In the genomic region with DNA sequence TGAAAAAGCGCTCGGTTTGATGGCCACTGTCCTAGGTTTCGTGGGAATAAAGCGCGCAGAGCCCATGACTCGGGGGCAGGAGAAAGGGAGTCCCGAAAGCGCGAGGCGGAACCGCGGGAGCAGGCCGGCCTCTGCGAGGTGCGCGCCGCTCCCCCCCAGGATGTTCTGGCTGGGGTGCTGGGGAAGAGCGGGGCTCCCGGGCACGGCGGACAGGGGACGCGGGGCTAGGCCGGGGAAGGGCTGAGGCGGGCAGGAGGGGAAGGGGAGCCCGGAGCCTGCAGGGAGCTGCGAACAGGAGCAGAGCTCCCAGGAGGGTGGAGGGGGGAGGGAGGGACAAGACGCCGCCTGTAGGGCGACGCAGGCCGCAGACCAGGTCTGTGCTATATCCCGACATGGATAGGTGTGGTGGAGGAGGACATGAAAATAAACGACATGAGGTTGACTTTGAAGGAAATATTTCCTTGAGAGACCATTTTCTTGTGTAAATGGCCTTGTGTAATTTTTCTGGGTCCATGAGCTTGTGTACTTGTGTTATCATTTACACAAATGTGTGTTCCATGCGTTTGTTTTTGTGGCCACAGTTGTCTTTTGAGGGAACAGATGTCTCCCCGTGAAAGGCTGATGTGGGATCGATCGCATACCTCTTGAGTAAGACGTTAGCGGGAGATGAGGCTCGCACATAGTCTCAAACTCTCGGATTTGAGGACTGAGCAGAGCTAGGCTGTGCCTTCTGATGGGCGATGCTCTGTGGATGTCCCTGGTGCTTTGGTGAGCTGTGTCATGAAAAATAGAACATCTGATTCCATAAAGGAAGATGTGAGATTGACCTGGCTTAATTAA, we compare ENCODE assay signal across 1 cellular context.
A peak's percentile ranks its signal among the peaks of the same experiment; 100 is the strongest.
TF ChIP-seq lines count a peak whose summit lies in the region.

No MANE protein-coding gene starts in this region.

TF ChIP-seq in HepG2, 621 proteins besides CTCF, POLR2A, EP300 and RAD21 (continued from another document and continues in another):
- TF ChIP-seq, protein P1, sequence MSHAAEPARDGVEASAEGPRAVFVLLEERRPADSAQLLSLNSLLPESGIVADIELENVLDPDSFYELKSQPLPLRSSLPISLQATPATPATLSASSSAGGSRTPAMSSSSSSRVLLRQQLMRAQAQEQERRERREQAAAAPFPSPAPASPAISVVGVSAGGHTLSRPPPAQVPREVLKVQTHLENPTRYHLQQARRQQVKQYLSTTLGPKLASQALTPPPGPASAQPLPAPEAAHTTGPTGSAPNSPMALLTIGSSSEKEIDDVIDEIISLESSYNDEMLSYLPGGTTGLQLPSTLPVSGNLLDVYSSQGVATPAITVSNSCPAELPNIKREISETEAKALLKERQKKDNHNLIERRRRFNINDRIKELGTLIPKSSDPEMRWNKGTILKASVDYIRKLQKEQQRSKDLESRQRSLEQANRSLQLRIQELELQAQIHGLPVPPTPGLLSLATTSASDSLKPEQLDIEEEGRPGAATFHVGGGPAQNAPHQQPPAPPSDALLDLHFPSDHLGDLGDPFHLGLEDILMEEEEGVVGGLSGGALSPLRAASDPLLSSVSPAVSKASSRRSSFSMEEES (CRISPR knock-in tag; IDR thresholded peaks at IDR 0.05): no peak
- TF ChIP-seq PHF8 (CRISPR knock-in tag; IDR thresholded peaks at IDR 0.05) (peak; percentile 51), ATF1 (CRISPR knock-in tag; IDR thresholded peaks at IDR 0.05) (no peak), TARDBP (CRISPR knock-in tag; IDR thresholded peaks at IDR 0.05) (no peak), TBP (CRISPR knock-in tag; IDR thresholded peaks at IDR 0.05) (no peak), NR2F1 (CRISPR knock-in tag; IDR thresholded peaks at IDR 0.05) (no peak), REL (CRISPR knock-in tag; conservative IDR thresholded peaks at IDR 0.05) (0 out of 2 replicates have a peak, but pooled peaks have one; percentile 34), ARHGAP35 (CRISPR knock-in tag; IDR thresholded peaks at IDR 0.05; ENCODE audit: borderline replicate concordance) (peak; percentile 1; the same call in 1 of the 2 replicates), SIN3A (IDR thresholded peaks at IDR 0.05; ENCODE audit: borderline replicate concordance, low read depth, low read length) (peak; percentile 40; the same call in 1 of the 2 replicates), MED13 (CRISPR knock-in tag; IDR thresholded peaks at IDR 0.05) (no peak), MED1 (CRISPR knock-in tag; IDR thresholded peaks at IDR 0.05) (peak; percentile 29; the same call in 1 of the 2 replicates), ZFX (CRISPR knock-in tag; IDR thresholded peaks at IDR 0.05; ENCODE audit: low read depth) (peak; percentile 78), THAP11 (CRISPR knock-in tag; IDR thresholded peaks at IDR 0.05) (no peak), KDM2A (CRISPR knock-in tag; IDR thresholded peaks at IDR 0.05; ENCODE audit: borderline replicate concordance, low read depth) (peak; percentile 36; the same call in 1 of the 2 replicates), HDAC1 (CRISPR knock-in tag; IDR thresholded peaks at IDR 0.05) (peak; percentile 57; the same call in 1 of the 2 replicates), JDP2 (CRISPR knock-in tag; IDR thresholded peaks at IDR 0.05; ENCODE audit: borderline replicate concordance) (no peak), HOXA9 (CRISPR knock-in tag; IDR thresholded peaks at IDR 0.05; ENCODE audit: borderline replicate concordance) (0 out of 2 replicates have a peak, but pooled peaks have one; percentile 11), HOXA5 (CRISPR knock-in tag; IDR thresholded peaks at IDR 0.05) (peak; percentile 68; the same call in 1 of the 2 replicates), ZSCAN20 (CRISPR knock-in tag; IDR thresholded peaks at IDR 0.05; ENCODE audit: borderline replicate concordance) (0 out of 2 replicates have a peak, but pooled peaks have one; percentile 2), ZNF816 (CRISPR knock-in tag; IDR thresholded peaks at IDR 0.05; ENCODE audit: borderline replicate concordance) (0 out of 2 replicates have a peak, but pooled peaks have one; percentile 21), ZKSCAN5 (CRISPR knock-in tag; IDR thresholded peaks at IDR 0.05) (no peak), YY1 (IDR thresholded peaks at IDR 0.05; ENCODE audit: insufficient read depth, insufficient replicate concordance, low read depth, low read length) (peak; percentile 21), ZNF780A (CRISPR knock-in tag; IDR thresholded peaks at IDR 0.05) (0 out of 2 replicates have a peak, but pooled peaks have one; percentile 34), XRCC5 (optimal IDR thresholded peaks at IDR 0.05; ENCODE audit: low read length) (peak; percentile 12), YEATS4 (CRISPR knock-in tag; IDR thresholded peaks at IDR 0.05; ENCODE audit: borderline replicate concordance) (0 out of 2 replicates have a peak, but pooled peaks have one; percentile 11), TGIF2 (CRISPR knock-in tag; IDR thresholded peaks at IDR 0.05) (0 out of 2 replicates have a peak, but pooled peaks have one; percentile 25), ZNF678 (CRISPR knock-in tag; IDR thresholded peaks at IDR 0.05) (no peak), ZNF562 (CRISPR knock-in tag; IDR thresholded peaks at IDR 0.05; ENCODE audit: borderline replicate concordance) (no peak), STAG1 (CRISPR knock-in tag; IDR thresholded peaks at IDR 0.05) (no peak), NCOA1 (CRISPR knock-in tag; IDR thresholded peaks at IDR 0.05) (peak; percentile 4; the same call in 1 of the 2 replicates)
- TF ChIP-seq, protein P2, sequence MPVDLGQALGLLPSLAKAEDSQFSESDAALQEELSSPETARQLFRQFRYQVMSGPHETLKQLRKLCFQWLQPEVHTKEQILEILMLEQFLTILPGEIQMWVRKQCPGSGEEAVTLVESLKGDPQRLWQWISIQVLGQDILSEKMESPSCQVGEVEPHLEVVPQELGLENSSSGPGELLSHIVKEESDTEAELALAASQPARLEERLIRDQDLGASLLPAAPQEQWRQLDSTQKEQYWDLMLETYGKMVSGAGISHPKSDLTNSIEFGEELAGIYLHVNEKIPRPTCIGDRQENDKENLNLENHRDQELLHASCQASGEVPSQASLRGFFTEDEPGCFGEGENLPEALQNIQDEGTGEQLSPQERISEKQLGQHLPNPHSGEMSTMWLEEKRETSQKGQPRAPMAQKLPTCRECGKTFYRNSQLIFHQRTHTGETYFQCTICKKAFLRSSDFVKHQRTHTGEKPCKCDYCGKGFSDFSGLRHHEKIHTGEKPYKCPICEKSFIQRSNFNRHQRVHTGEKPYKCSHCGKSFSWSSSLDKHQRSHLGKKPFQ (CRISPR knock-in tag; IDR thresholded peaks at IDR 0.05; ENCODE audit: insufficient replicate concordance): peak; percentile 38
- TF ChIP-seq, protein P3, sequence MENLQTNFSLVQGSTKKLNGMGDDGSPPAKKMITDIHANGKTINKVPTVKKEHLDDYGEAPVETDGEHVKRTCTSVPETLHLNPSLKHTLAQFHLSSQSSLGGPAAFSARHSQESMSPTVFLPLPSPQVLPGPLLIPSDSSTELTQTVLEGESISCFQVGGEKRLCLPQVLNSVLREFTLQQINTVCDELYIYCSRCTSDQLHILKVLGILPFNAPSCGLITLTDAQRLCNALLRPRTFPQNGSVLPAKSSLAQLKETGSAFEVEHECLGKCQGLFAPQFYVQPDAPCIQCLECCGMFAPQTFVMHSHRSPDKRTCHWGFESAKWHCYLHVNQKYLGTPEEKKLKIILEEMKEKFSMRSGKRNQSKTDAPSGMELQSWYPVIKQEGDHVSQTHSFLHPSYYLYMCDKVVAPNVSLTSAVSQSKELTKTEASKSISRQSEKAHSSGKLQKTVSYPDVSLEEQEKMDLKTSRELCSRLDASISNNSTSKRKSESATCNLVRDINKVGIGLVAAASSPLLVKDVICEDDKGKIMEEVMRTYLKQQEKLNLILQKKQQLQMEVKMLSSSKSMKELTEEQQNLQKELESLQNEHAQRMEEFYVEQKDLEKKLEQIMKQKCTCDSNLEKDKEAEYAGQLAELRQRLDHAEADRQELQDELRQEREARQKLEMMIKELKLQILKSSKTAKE (CRISPR knock-in tag; IDR thresholded peaks at IDR 0.05; ENCODE audit: borderline replicate concordance): 0 out of 2 replicates have a peak, but pooled peaks have one; percentile 26
- TF ChIP-seq, protein P4, sequence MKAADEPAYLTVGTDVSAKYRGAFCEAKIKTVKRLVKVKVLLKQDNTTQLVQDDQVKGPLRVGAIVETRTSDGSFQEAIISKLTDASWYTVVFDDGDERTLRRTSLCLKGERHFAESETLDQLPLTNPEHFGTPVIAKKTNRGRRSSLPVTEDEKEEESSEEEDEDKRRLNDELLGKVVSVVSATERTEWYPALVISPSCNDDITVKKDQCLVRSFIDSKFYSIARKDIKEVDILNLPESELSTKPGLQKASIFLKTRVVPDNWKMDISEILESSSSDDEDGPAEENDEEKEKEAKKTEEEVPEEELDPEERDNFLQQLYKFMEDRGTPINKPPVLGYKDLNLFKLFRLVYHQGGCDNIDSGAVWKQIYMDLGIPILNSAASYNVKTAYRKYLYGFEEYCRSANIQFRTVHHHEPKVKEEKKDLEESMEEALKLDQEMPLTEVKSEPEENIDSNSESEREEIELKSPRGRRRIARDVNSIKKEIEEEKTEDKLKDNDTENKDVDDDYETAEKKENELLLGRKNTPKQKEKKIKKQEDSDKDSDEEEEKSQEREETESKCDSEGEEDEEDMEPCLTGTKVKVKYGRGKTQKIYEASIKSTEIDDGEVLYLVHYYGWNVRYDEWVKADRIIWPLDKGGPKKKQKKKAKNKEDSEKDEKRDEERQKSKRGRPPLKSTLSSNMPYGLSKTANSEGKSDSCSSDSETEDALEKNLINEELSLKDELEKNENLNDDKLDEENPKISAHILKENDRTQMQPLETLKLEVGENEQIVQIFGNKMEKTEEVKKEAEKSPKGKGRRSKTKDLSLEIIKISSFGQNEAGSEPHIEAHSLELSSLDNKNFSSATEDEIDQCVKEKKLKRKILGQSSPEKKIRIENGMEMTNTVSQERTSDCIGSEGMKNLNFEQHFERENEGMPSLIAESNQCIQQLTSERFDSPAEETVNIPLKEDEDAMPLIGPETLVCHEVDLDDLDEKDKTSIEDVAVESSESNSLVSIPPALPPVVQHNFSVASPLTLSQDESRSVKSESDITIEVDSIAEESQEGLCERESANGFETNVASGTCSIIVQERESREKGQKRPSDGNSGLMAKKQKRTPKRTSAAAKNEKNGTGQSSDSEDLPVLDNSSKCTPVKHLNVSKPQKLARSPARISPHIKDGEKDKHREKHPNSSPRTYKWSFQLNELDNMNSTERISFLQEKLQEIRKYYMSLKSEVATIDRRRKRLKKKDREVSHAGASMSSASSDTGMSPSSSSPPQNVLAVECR (CRISPR knock-in tag; IDR thresholded peaks at IDR 0.05; ENCODE audit: borderline replicate concordance): peak; percentile 37; the same call in 1 of the 2 replicates
- TF ChIP-seq, protein P5, sequence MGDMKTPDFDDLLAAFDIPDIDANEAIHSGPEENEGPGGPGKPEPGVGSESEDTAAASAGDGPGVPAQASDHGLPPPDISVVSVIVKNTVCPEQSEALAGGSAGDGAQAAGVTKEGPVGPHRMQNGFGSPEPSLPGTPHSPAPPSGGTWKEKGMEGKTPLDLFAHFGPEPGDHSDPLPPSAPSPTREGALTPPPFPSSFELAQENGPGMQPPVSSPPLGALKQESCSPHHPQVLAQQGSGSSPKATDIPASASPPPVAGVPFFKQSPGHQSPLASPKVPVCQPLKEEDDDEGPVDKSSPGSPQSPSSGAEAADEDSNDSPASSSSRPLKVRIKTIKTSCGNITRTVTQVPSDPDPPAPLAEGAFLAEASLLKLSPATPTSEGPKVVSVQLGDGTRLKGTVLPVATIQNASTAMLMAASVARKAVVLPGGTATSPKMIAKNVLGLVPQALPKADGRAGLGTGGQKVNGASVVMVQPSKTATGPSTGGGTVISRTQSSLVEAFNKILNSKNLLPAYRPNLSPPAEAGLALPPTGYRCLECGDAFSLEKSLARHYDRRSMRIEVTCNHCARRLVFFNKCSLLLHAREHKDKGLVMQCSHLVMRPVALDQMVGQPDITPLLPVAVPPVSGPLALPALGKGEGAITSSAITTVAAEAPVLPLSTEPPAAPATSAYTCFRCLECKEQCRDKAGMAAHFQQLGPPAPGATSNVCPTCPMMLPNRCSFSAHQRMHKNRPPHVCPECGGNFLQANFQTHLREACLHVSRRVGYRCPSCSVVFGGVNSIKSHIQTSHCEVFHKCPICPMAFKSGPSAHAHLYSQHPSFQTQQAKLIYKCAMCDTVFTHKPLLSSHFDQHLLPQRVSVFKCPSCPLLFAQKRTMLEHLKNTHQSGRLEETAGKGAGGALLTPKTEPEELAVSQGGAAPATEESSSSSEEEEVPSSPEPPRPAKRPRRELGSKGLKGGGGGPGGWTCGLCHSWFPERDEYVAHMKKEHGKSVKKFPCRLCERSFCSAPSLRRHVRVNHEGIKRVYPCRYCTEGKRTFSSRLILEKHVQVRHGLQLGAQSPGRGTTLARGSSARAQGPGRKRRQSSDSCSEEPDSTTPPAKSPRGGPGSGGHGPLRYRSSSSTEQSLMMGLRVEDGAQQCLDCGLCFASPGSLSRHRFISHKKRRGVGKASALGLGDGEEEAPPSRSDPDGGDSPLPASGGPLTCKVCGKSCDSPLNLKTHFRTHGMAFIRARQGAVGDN (CRISPR knock-in tag; IDR thresholded peaks at IDR 0.05): peak; percentile 43
- TF ChIP-seq, protein P6, sequence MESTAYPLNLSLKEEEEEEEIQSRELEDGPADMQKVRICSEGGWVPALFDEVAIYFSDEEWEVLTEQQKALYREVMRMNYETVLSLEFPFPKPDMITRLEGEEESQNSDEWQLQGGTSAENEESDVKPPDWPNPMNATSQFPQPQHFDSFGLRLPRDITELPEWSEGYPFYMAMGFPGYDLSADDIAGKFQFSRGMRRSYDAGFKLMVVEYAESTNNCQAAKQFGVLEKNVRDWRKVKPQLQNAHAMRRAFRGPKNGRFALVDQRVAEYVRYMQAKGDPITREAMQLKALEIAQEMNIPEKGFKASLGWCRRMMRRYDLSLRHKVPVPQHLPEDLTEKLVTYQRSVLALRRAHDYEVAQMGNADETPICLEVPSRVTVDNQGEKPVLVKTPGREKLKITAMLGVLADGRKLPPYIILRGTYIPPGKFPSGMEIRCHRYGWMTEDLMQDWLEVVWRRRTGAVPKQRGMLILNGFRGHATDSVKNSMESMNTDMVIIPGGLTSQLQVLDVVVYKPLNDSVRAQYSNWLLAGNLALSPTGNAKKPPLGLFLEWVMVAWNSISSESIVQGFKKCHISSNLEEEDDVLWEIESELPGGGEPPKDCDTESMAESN (CRISPR knock-in tag; conservative IDR thresholded peaks at IDR 0.05): 0 out of 2 replicates have a peak, but pooled peaks have one; percentile 45
- TF ChIP-seq, protein P7, sequence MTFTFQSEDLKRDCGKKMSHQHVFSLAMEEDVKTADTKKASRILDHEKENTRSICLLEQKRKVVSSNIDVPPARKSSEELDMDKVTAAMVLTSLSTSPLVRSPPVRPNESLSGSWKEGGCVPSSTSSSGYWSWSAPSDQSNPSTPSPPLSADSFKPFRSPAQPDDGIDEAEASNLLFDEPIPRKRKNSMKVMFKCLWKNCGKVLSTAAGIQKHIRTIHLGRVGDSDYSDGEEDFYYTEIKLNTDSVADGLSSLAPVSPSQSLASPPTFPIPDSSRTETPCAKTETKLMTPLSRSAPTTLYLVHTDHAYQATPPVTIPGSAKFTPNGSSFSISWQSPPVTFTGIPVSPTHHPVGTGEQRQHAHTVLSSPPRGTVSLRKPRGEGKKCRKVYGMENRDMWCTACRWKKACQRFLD (CRISPR knock-in tag; IDR thresholded peaks at IDR 0.05; ENCODE audit: borderline replicate concordance): no peak
- TF ChIP-seq, protein P8, sequence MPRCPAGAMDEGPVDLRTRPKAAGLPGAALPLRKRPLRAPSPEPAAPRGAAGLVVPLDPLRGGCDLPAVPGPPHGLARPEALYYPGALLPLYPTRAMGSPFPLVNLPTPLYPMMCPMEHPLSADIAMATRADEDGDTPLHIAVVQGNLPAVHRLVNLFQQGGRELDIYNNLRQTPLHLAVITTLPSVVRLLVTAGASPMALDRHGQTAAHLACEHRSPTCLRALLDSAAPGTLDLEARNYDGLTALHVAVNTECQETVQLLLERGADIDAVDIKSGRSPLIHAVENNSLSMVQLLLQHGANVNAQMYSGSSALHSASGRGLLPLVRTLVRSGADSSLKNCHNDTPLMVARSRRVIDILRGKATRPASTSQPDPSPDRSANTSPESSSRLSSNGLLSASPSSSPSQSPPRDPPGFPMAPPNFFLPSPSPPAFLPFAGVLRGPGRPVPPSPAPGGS (CRISPR knock-in tag; IDR thresholded peaks at IDR 0.05): peak; percentile 19; the same call in 1 of the 2 replicates
